Comparison of ENCODE assay signal across 8 cellular contexts in genomic region chr1:33348676-33349080, GRCh38. TPM values are rescaled to one million over a fixed set of nuclear protein-coding genes. Genes with fewer than 3 reads are reported as not detected.
DNase-seq lines count a peak whose midpoint lies in the region; ATAC-seq and TF ChIP-seq lines count a peak whose summit lies in the region.

No MANE protein-coding gene starts in this region.

- H3K36me3 ChIP-seq in RWPE2 (ENCODE audit: low read depth) = peaks cover 50% of the 10 kb centered on the region
- no peaks in the 10 kb centered on the region for H3K36me3 ChIP-seq in mucosa of descending colon (ENCODE audit: low read depth)
- H3K36me3 ChIP-seq in thoracic aorta = no peaks in the 10 kb centered on the region

- H3K4me1 ChIP-seq in RWPE2 (ENCODE audit: insufficient read depth, poor library complexity, severe bottlenecking) (peaks cover 29% of the 10 kb centered on the region), mucosa of descending colon (ENCODE audit: low read depth) (peaks cover 39% of the 10 kb centered on the region), thoracic aorta (ENCODE audit: control insufficient read depth in 1 of 2, low read depth in 2 of 2) (peaks cover 33 to 49% of the 10 kb centered on the region in 2 donors)

- TF ChIP-seq CTCF in RWPE2 (IDR thresholded peaks at IDR 0.05; ENCODE audit: poor library complexity, severe bottlenecking) = no peak
- TF ChIP-seq CTCF in coronary artery (IDR thresholded peaks at IDR 0.05) = no peak
- TF ChIP-seq CTCF in mucosa of descending colon (IDR thresholded peaks at IDR 0.05) = no peak
- TF ChIP-seq CTCF in thoracic aorta (IDR thresholded peaks at IDR 0.05) = no peak

- H3K27me3 ChIP-seq in RWPE2 (ENCODE audit: insufficient read depth, poor library complexity, severe bottlenecking) (no peaks in the 10 kb centered on the region), thoracic aorta (replicated peaks; ENCODE audit: insufficient read depth) (no peaks in the 10 kb centered on the region)

- DNase-seq in G401 (ENCODE audit: low spot score) (peak; percentile 57), RWPE2 (ENCODE audit: low spot score) (no peak), coronary artery (ENCODE audit: low spot score) (peak; percentile 70), mucosa of descending colon (peak in 1 of 3 donors; percentile 48), thoracic aorta (ENCODE audit: low spot score) (no peak), NCI-H2171 (lab: John Stamatoyannopoulos, UW) (no peak), NCI-H1048 (lab: John Stamatoyannopoulos, UW) (no peak), HUDEP-2 (lab: John Stamatoyannopoulos, UW; ENCODE audit: unreplicated experiment in 76 of 76) (no peak)

- ATAC-seq in RWPE2 (ENCODE audit: low read depth) (no peak; the same call in 2 of the 3 replicates), mucosa of descending colon (peak; percentile 18), thoracic aorta (ENCODE audit: insufficient number of reproducible peaks, low FRiP score, low read depth) (no peak)

- H3K9me3 ChIP-seq in RWPE2 (ENCODE audit: severe bottlenecking) = no peaks in the 10 kb centered on the region
- H3K9me3 ChIP-seq in mucosa of descending colon = no peaks in the 10 kb centered on the region
- H3K9me3 ChIP-seq in thoracic aorta = no peaks in the 10 kb centered on the region

- intact Hi-C loops in mucosa of descending colon (cut with DNase I, micrococcal nuclease) = no loop called here

- H3K4me3 ChIP-seq in RWPE2 (ENCODE audit: severe bottlenecking) (peak overlapping the region; percentile 97), coronary artery (peak overlapping the region; percentile 86), mucosa of descending colon (peak overlapping the region; percentile 71), thoracic aorta (peak overlapping the region; percentile 96)

- in situ Hi-C loops in G401 (cut with HindIII; ENCODE audit: low sequenced_read_pairs) = no loop called here

- H3K27ac ChIP-seq in RWPE2 (ENCODE audit: poor library complexity, severe bottlenecking) = peak overlapping the region; percentile 99
- H3K27ac ChIP-seq in coronary artery = peak overlapping the region; percentile 99
- H3K27ac ChIP-seq in thoracic aorta = peak overlapping the region; percentile 95 to 97

RNA-seq across cellular contexts. Expression of gene A3GALT2, which starts 27.8 kb away (rescaled TPM):
- total RNA-seq in G401 (2014; rRNA removed; shearing (Covaris generic)) = not detected in 2 replicates
- total RNA-seq in mucosa of descending colon (not detected), thoracic aorta (under 1 TPM; 0.54 to 0.71 TPM)

Comparison
In these comparisons a context has a peak if more than half of its experiments do, and no peak if none do; other contexts are left out.
1. DNase-seq: peak in G401 (single experiment) and coronary artery (single experiment); none in RWPE2 (single experiment), thoracic aorta (single experiment), NCI-H2171 (single experiment), NCI-H1048 (single experiment) and HUDEP-2 (0 of 76).
2. Peak in every context shown above with its lines, with median percentiles within 50 percentile points of each other: H3K27ac ChIP-seq and H3K4me3 ChIP-seq.